ENCODE assay signal across 27 cellular contexts in the genomic region with DNA sequence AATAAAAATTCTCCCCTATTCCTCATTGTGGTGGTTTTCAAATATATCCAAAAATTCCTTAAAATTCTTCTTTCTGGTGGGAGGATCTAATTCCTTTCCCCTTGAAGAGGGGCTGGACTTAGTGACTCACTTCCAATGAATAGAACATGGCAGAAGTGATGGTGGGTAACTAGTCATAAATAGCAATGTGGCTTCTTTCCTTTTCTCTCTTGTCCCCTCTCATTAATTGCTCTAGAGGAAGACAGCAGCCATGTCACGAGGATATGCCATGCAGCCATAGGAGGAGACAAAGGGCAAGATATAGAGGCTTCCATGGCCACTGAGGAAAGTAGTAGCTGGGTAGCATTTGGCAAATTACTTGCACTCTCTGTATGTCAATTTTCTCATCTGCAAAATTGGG. TPM values are rescaled to one million over a fixed set of nuclear protein-coding genes. Genes with fewer than 3 reads are reported as not detected.
"Had no signal": no experiment of that assay in that cellular context is flagged by ENCODE, and none has a peak within 500 bp of the region (broad histone marks: within the 10 kb centered on the region; RNA-seq: fewer than 3 reads in every experiment).

No MANE protein-coding gene starts in this region.

- H3K27ac ChIP-seq: ascending aorta, brain microvascular endothelial cell, hepatocyte, lower lobe of right lung, ovary, psoas muscle, right atrium auricular region, vagina, WERI-Rb-1 had no signal

- H3K79me2 ChIP-seq: hepatocyte had no signal

- H3K4me3 ChIP-seq: adrenal gland, ascending aorta, hepatocyte, lower lobe of right lung, ovary, psoas muscle, right atrium auricular region, vagina had no signal

- H3K27ac Mint-ChIP-seq: activated naive CD4-positive, alpha-beta T cell treated with anti-CD3 and anti-CD28 coated beads, Interleukin-2, amount 50 U/mL, for 24 hours; activated T-helper 1 cell treated with anti-CD3 and anti-CD28 coated beads, Interleukin-12 subunit alpha, Interleukin-12 subunit beta, Interleukin-2, Interleukin-4 antibody, amounts not matched to agents 30 ng/mL and 10 ng/mL and 1 ng/mL, durations not matched to agents 14 hours and 24 hours and 36 hours had no signal

- H3K4me2 ChIP-seq: hepatocyte had no signal

- DNase-seq: activated CD4-positive, alpha-beta T cell treated with anti-CD3 and anti-CD28 coated beads, Interleukin-2, amount 50 U/mL, for 48 hours; activated gamma-delta T cell treated with Interleukin-2 at 50 U/mL for 16 hours; adrenal gland; brain microvascular endothelial cell; central memory CD4-positive, alpha-beta T cell; effector memory CD4-positive, alpha-beta T cell; glutamatergic neuron; immature natural killer cell; lower lobe of right lung; naive thymus-derived CD4-positive, alpha-beta T cell; ovary; psoas muscle; stimulated activated CD4-positive, alpha-beta T cell treated with anti-CD3 and anti-CD28 coated beads, Interleukin-4, amount 100 ng/mL, for 4 hours; T-cell; trophoblast cell; WERI-Rb-1 had no signal

- H3K9me3 Mint-ChIP-seq: activated naive CD4-positive, alpha-beta T cell treated with anti-CD3 and anti-CD28 coated beads, Interleukin-2, amount 50 U/mL, for 24 hours; activated T-helper 1 cell treated with anti-CD3 and anti-CD28 coated beads, Interleukin-12 subunit alpha, Interleukin-12 subunit beta, Interleukin-2, Interleukin-4 antibody, amounts not matched to agents 30 ng/mL and 10 ng/mL and 1 ng/mL, durations not matched to agents 14 hours and 24 hours and 36 hours; immature natural killer cell; T-cell; T-helper 2 cell treated with Interferon-gamma antibody and Interleukin-4, amounts not matched to agents 5 μg/mL and 100 μg/mL, for 36 hours had no signal

- H3K9me3 ChIP-seq: adrenal gland, ascending aorta, lower lobe of right lung, ovary, psoas muscle, right atrium auricular region, vagina had no signal

- H3K27me3 ChIP-seq: adrenal gland, ascending aorta, brain microvascular endothelial cell, hepatocyte, ovary, right atrium auricular region, vagina had no signal

- H2AFZ ChIP-seq: hepatocyte had no signal

- ATAC-seq: esophagus mucosa, left lobe of liver, lower lobe of right lung, psoas muscle had no signal

- H3K27me3 Mint-ChIP-seq: activated naive CD4-positive, alpha-beta T cell treated with anti-CD3 and anti-CD28 coated beads, Interleukin-2, amount 50 U/mL, for 24 hours; naive thymus-derived CD4-positive, alpha-beta T cell; T-cell had no signal

- H3K36me3 ChIP-seq: adrenal gland, ascending aorta, brain microvascular endothelial cell, lower lobe of right lung, ovary, right atrium auricular region, vagina, WERI-Rb-1 had no signal

- H3K4me1 ChIP-seq: adrenal gland, ascending aorta, psoas muscle, right atrium auricular region, vagina had no signal

- H3K4me3 Mint-ChIP-seq: activated naive CD4-positive, alpha-beta T cell treated with anti-CD3 and anti-CD28 coated beads, Interleukin-2, amount 50 U/mL, for 24 hours; activated T-helper 1 cell treated with anti-CD3 and anti-CD28 coated beads, Interleukin-12 subunit alpha, Interleukin-12 subunit beta, Interleukin-2, Interleukin-4 antibody, amounts not matched to agents 30 ng/mL and 10 ng/mL and 1 ng/mL, durations not matched to agents 14 hours and 24 hours and 36 hours; immature natural killer cell; naive thymus-derived CD4-positive, alpha-beta T cell; T-helper 2 cell treated with Interferon-gamma antibody and Interleukin-4, amounts not matched to agents 5 μg/mL and 100 μg/mL, for 36 hours had no signal

RNA-seq across cellular contexts. Expression of gene VNN2, which starts 5.9 kb away (rescaled TPM):
- total RNA-seq: dermis microvascular lymphatic vessel endothelial cell had no signal

RNA-seq across cellular contexts. Expression of gene VNN1, which starts 38.0 kb away (rescaled TPM):
- total RNA-seq: activated T-helper 1 cell treated with anti-CD3 and anti-CD28 coated beads, Interleukin-12 subunit alpha, Interleukin-12 subunit beta, Interleukin-2, Interleukin-4 antibody, amounts not matched to agents 30 ng/mL and 10 ng/mL and 1 ng/mL, durations not matched to agents 14 hours and 24 hours and 36 hours; ascending aorta; T-cell; temporal lobe had no signal
